7 cellular contexts compared by ENCODE assay signal in the genomic region with DNA sequence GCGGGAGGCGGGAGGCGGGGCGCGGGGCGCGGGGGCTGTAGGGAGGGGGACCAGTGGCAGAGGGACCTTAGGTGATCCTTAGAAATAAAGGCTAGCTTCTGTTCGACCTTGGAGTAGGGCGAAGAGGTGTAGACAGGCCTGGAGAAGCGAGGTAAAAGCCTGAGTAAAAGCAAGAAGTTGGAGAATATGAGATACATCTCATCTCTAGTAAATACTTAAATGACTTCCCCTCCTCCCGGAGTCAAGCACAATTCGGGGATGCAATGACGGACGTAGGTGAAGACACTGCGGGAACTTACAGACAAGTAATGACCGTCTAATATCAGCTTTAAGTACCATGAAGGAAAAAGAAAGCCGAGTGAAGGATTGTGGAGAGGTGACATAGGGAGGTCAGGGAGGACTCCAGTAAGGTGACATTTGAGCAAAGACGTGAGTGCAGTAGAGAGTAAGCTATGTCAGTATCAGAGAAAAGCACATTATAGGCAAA. TPM values are rescaled to one million over a fixed set of nuclear protein-coding genes. Genes with fewer than 3 reads are reported as not detected.
DNase-seq lines count a peak whose midpoint lies in the region; ATAC-seq and TF ChIP-seq lines count a peak whose summit lies in the region.

No MANE protein-coding gene starts in this region.

- peak; percentile 2 for ATAC-seq in GM21447 (IDR thresholded peaks at IDR 0.05; ENCODE audit: unreplicated experiment)

- H3K9me3 ChIP-seq in mucosa of stomach (ENCODE audit: control insufficient read depth, low read length): no peaks in the 10 kb centered on the region

- no peak for TF ChIP-seq CTCF in GM12865 (IDR thresholded peaks at IDR 0.05; ENCODE audit: insufficient read depth, low read depth, low read length, missing control alignments)
- TF ChIP-seq CTCF in LNCaP clone FGC (IDR thresholded peaks at IDR 0.05; ENCODE audit: control insufficient read depth, extremely low read depth, insufficient read depth): no peak
- no peak for TF ChIP-seq CTCF in brain microvascular endothelial cell (IDR thresholded peaks at IDR 0.05; ENCODE audit: low read depth, low read length, missing control alignments)

- peak overlapping the region; percentile 90 for H3K9ac ChIP-seq in mucosa of stomach (ENCODE audit: low read length)

- peaks cover 8% of the 10 kb centered on the region for H3K4me1 ChIP-seq in mucosa of stomach (ENCODE audit: control insufficient read depth, insufficient read depth, low read length)

- DNase-seq in GM12865 (ENCODE audit: low read depth) (no peak), LNCaP clone FGC (ENCODE audit: low read depth) (no peak), brain microvascular endothelial cell (no peak), GF-D8 (lab: John Stamatoyannopoulos, UW) (no peak), G401 (ENCODE audit: low spot score) (no peak)

- H3K4me3 ChIP-seq in GM12865 (ENCODE audit: low read depth, low read length) (peak overlapping the region; percentile 72), LNCaP clone FGC (ENCODE audit: low read depth, low read length) (peak overlapping the region; percentile 72), brain microvascular endothelial cell (ENCODE audit: low read depth, low read length) (peak overlapping the region; percentile 80), mucosa of stomach (ENCODE audit: low read length) (peak overlapping the region; percentile 78)

- H3K27me3 ChIP-seq in brain microvascular endothelial cell (replicated peaks): no peaks in the 10 kb centered on the region
- H3K27me3 ChIP-seq in mucosa of stomach (ENCODE audit: control insufficient read depth, insufficient read depth, low read length): no peaks in the 10 kb centered on the region

- in situ Hi-C loops in brain microvascular endothelial cell (cut with HindIII; ENCODE audit: low pct_ligation_motif_present, low sequenced_read_pairs) (no loop called here), G401 (cut with HindIII; ENCODE audit: low sequenced_read_pairs) (no loop called here)

- no peak overlapping the region for H3K27ac ChIP-seq in brain microvascular endothelial cell

- H3K36me3 ChIP-seq in brain microvascular endothelial cell (replicated peaks): no peaks in the 10 kb centered on the region
- H3K36me3 ChIP-seq in mucosa of stomach (ENCODE audit: control insufficient read depth, insufficient read depth, low read length): no peaks in the 10 kb centered on the region

RNA-seq across cellular contexts. Expression of a gene that starts 0.5 kb away (rescaled TPM):
- total RNA-seq in G401 (2014; rRNA removed; shearing (Covaris generic)): 8.5 and 12.1 TPM in 2 replicates
